In the genomic region with DNA sequence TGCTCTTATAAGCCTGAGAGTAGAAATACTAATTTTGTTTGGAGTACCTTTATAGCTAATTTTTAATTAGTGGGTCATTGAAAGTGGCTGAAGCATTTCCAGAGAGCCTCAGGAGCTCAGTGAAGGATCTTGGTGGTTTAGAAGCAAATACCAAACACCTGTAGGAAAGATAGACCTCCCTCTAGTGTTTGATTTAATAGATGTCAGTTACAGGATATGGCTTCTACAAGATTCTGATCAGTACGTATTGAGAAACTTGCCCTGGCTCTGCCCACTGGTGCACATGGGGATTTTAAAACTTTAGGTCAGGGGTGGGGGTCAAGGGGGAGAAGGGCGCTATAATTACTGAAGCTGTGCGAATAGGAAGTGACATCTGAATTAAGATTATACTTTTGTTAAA, we compare ENCODE assay signal across 10 cellular contexts.
A peak's percentile ranks its signal among the peaks of the same experiment; 100 is the strongest.
DNase-seq lines count a peak whose midpoint lies in the region; ATAC-seq and TF ChIP-seq lines count a peak whose summit lies in the region.
"Had no signal": no experiment of that assay in that cellular context is flagged by ENCODE, and none has a peak within 500 bp of the region (broad histone marks: within the 10 kb centered on the region; RNA-seq: fewer than 3 reads in every experiment).

No MANE protein-coding gene starts in this region.

- H3K27ac Mint-ChIP-seq in activated CD4-positive, alpha-beta T cell treated with anti-CD3 and anti-CD28 coated beads for 36 hours, result no peak overlapping the region
- no peak overlapping the region for H3K27ac Mint-ChIP-seq in activated CD8-positive, alpha-beta T cell treated with anti-CD3 and anti-CD28 coated beads, Interleukin-2, amount 10 ng/mL, durations not matched to agents 7 days and 5 days
- H3K27ac Mint-ChIP-seq: mesothelial cell of epicardium had no signal

- intact Hi-C loops in activated CD4-positive, alpha-beta T cell treated with anti-CD3 and anti-CD28 coated beads for 36 hours (cut with DNase I, micrococcal nuclease), result loop anchor here (5.0 kb wide), 1 partner anchor 76 kb away; no protein-coding TSS in a partner anchor
- intact Hi-C loops in upper lobe of right lung (cut with DNase I), result no loop called here

- H3K4me3 ChIP-seq in upper lobe of right lung, result no peak overlapping the region
- H3K4me3 ChIP-seq in SJCRH30, result no peak overlapping the region

- H3K4me3 Mint-ChIP-seq in activated CD4-positive, alpha-beta T cell treated with anti-CD3 and anti-CD28 coated beads for 36 hours, result no peak overlapping the region
- H3K4me3 Mint-ChIP-seq in activated CD8-positive, alpha-beta T cell treated with anti-CD3 and anti-CD28 coated beads, Interleukin-2, amount 10 ng/mL, durations not matched to agents 7 days and 5 days, result no peak overlapping the region
- H3K4me3 Mint-ChIP-seq: mesothelial cell of epicardium had no signal

- POLR2A ChIA-PET in activated CD4-positive, alpha-beta T cell treated with anti-CD3 and anti-CD28 coated beads for 36 hours (lab: Charles Lee), result no interaction called here
- POLR2A ChIA-PET in activated CD8-positive, alpha-beta T cell treated with anti-CD3 and anti-CD28 coated beads, Interleukin-2, amount 10 ng/mL, durations not matched to agents 7 days and 5 days (lab: Charles Lee), result no interaction called here

- peaks cover 9% of the 10 kb centered on the region for H3K36me3 Mint-ChIP-seq in activated CD4-positive, alpha-beta T cell treated with anti-CD3 and anti-CD28 coated beads for 36 hours (ENCODE audit: low read depth)
- H3K36me3 Mint-ChIP-seq in activated CD8-positive, alpha-beta T cell treated with anti-CD3 and anti-CD28 coated beads, Interleukin-2, amount 10 ng/mL, durations not matched to agents 7 days and 5 days (ENCODE audit: low read depth), result peaks cover 9% of the 10 kb centered on the region

- peaks cover 2% of the 10 kb centered on the region for H3K4me1 ChIP-seq in upper lobe of right lung
- H3K4me1 ChIP-seq in SJCRH30, result peaks cover 10% of the 10 kb centered on the region

- H3K27me3 ChIP-seq in upper lobe of right lung (no peaks in the 10 kb centered on the region), SJCRH30 (no peaks in the 10 kb centered on the region)

- no peaks in the 10 kb centered on the region for H3K9me3 ChIP-seq in upper lobe of right lung
- H3K9me3 ChIP-seq in SJCRH30 (replicated peaks), result no peaks in the 10 kb centered on the region

- TF ChIP-seq CTCF in upper lobe of right lung (IDR thresholded peaks at IDR 0.05), result peak; percentile 32

- H3K4me1 Mint-ChIP-seq in activated CD4-positive, alpha-beta T cell treated with anti-CD3 and anti-CD28 coated beads for 36 hours, result peaks cover 4% of the 10 kb centered on the region
- H3K4me1 Mint-ChIP-seq in activated CD8-positive, alpha-beta T cell treated with anti-CD3 and anti-CD28 coated beads, Interleukin-2, amount 10 ng/mL, durations not matched to agents 7 days and 5 days (ENCODE audit: low read depth), result peaks cover 3% of the 10 kb centered on the region
- H3K4me1 Mint-ChIP-seq: mesothelial cell of epicardium had no signal

- H3K27me3 Mint-ChIP-seq in activated CD4-positive, alpha-beta T cell treated with anti-CD3 and anti-CD28 coated beads for 36 hours, result no peaks in the 10 kb centered on the region
- no peaks in the 10 kb centered on the region for H3K27me3 Mint-ChIP-seq in activated CD8-positive, alpha-beta T cell treated with anti-CD3 and anti-CD28 coated beads, Interleukin-2, amount 10 ng/mL, durations not matched to agents 7 days and 5 days (ENCODE audit: low read depth)

- H3K27ac ChIP-seq in upper lobe of right lung, result no peak overlapping the region
- H3K27ac ChIP-seq in SJCRH30, result no peak overlapping the region

- CTCF ChIA-PET in activated CD4-positive, alpha-beta T cell treated with anti-CD3 and anti-CD28 coated beads for 36 hours (lab: Charles Lee), result interaction anchor here (0.6 to 1.6 kb wide), 5 partner anchors 74 to 647 kb away, joined by 3 to 5 read pairs (median 4); no protein-coding TSS in a partner anchor
- CTCF ChIA-PET in activated CD8-positive, alpha-beta T cell treated with anti-CD3 and anti-CD28 coated beads, Interleukin-2, amount 10 ng/mL, durations not matched to agents 7 days and 5 days (lab: Charles Lee), result interaction anchor here (0.6 to 2.7 kb wide), 8 partner anchors 8 to 458 kb away, joined by 3 to 16 read pairs (median 4); a partner anchor contains a TSS

- no peak for DNase-seq in activated CD4-positive, alpha-beta T cell treated with anti-CD3 and anti-CD28 coated beads for 36 hours
- DNase-seq in activated CD4-positive, alpha-beta T cell treated with anti-CD3 and anti-CD28 coated beads, Interleukin-2, amount 50 U/mL, for 48 hours, result no peak
- no peak for DNase-seq in activated CD8-positive, alpha-beta T cell treated with anti-CD3 and anti-CD28 coated beads, Interleukin-2, amount 10 ng/mL, durations not matched to agents 7 days and 5 days
- DNase-seq in upper lobe of right lung, result no peak
- no peak for DNase-seq in SJCRH30
- no peak for DNase-seq in NCI-H2227 treated with DMSO at 0.1 percent for 48 hours (lab: John Stamatoyannopoulos, UW)
- DNase-seq: NCI-H446 had no signal

- H3K36me3 ChIP-seq in upper lobe of right lung, result no peaks in the 10 kb centered on the region
- no peaks in the 10 kb centered on the region for H3K36me3 ChIP-seq in SJCRH30

- no peaks in the 10 kb centered on the region for H3K9me3 Mint-ChIP-seq in activated CD4-positive, alpha-beta T cell treated with anti-CD3 and anti-CD28 coated beads for 36 hours (ENCODE audit: low read depth)
- no peaks in the 10 kb centered on the region for H3K9me3 Mint-ChIP-seq in activated CD8-positive, alpha-beta T cell treated with anti-CD3 and anti-CD28 coated beads, Interleukin-2, amount 10 ng/mL, durations not matched to agents 7 days and 5 days (ENCODE audit: insufficient read depth)

- peak; percentile 39 for ATAC-seq in activated CD4-positive, alpha-beta T cell treated with anti-CD3 and anti-CD28 coated beads for 36 hours
- ATAC-seq in HG03196 (IDR thresholded peaks at IDR 0.05; ENCODE audit: unreplicated experiment), result peak; percentile 56
- ATAC-seq in activated CD8-positive, alpha-beta T cell treated with anti-CD3 and anti-CD28 coated beads, Interleukin-2, amount 10 ng/mL, durations not matched to agents 7 days and 5 days, result peak; percentile 33
- ATAC-seq in upper lobe of right lung, result peak; percentile 88
- no peak for ATAC-seq in GM19023 (IDR thresholded peaks at IDR 0.05; ENCODE audit: unreplicated experiment)
